ENCODE assay signal across 5 cellular contexts in the genomic region with DNA sequence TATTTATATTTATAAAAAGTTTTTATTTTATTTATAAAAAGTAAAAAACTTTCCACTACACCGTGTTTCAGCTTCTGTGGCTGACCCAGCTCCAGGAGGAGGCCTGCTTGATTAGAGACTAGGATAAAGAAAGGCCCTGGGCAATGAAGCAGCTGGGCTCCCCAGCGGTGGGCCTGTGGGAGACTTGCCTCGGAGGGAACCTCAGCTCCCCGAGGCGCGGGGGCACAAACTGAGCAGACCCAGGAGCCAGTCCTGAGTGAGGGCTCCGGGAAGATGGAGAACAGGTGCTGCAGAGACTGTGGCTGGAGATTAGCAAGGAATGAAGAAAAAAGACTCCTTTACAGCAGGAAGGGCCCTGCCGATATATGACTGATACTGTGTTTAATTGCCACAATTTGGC.
"Had no signal": no experiment of that assay in that cellular context is flagged by ENCODE, and none has a peak within 500 bp of the region (broad histone marks: within the 10 kb centered on the region; RNA-seq: fewer than 3 reads in every experiment).

No MANE protein-coding gene starts in this region.

- H3K4me3 ChIP-seq: K562 had no signal

- ATAC-seq: HepG2, K562 had no signal

- DNase-seq: IMR-90, KBM-7 had no signal

- H3K27ac ChIP-seq: HL-60 had no signal
